ENCODE assay signal across 20 cellular contexts in the genomic region with DNA sequence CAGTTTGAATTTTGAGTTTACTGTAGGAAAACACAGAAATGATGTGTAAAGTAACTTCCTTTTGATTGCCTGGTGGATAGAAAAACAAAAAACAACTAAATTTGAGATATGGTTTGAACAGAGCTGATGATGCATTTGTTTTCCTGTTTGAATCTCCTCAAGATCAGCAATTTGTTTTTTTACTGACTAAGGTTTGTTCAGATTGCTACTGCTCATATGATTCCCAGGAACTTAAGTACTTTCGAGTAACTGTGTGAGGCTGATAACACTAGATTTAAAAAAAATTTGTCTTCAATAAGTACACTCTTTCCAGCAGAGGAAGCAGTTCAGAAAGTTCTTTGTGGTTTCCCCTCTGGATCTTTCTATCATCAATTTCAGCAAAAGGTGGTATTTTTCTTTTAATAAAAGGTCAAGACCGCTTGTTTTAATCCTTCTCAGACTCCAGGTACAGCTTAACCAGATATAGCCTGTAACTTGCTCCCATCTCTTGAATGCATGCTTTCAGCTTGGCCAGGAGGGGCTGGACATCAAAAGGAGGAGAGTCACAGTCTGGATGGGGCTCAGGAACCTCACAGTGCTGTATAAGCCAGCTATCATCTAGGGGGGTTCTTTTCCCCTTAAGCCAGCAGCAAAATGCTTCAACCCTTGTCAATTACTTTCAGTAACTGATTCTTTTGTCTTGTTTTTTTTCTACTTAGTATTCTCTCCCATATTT. TPM values are rescaled to one million over a fixed set of nuclear protein-coding genes. Genes with fewer than 3 reads are reported as not detected.
"Had no signal": no experiment of that assay in that cellular context is flagged by ENCODE, and none has a peak within 500 bp of the region (broad histone marks: within the 10 kb centered on the region; RNA-seq: fewer than 3 reads in every experiment).

No MANE protein-coding gene starts in this region.

- H3K4me1 ChIP-seq: ascending aorta, breast epithelium, gastroesophageal sphincter, prostate gland, stomach, testis had no signal

- ATAC-seq: activated T-helper 17 cell treated with anti-CD3 and anti-CD28 coated beads, Interleukin-2, amount 50 U/mL, for 72 hours; gastroesophageal sphincter; left colon; natural killer cell treated with Interleukin-12 subunit alpha and Interleukin-12 subunit beta and Interleukin-15 and Interleukin-18, amount 100 ng/mL, for 72 hours; right cardiac atrium had no signal

- DNase-seq: activated CD4-positive, alpha-beta T cell treated with anti-CD3 and anti-CD28 coated beads for 1 hour; activated CD4-positive, alpha-beta T cell treated with anti-CD3 and anti-CD28 coated beads, Interleukin-2, amount 50 U/mL, for 48 hours; activated naive CD4-positive, alpha-beta T cell treated with anti-CD3 and anti-CD28 coated beads for 36 hours; dorsolateral prefrontal cortex; heart right ventricle; left colon; right cardiac atrium; stomach; T-helper 2 cell; testis had no signal

- H3K27me3 ChIP-seq: ascending aorta, breast epithelium, gastroesophageal sphincter, heart right ventricle, stomach, testis had no signal

- H3K9me3 ChIP-seq: prostate gland, testis had no signal

- FAIRE-seq: TTC549 had no signal

- H3K27ac ChIP-seq: ascending aorta, breast epithelium, gastroesophageal sphincter, prostate gland, stomach, testis had no signal

- H3K36me3 ChIP-seq: ascending aorta, breast epithelium, gastroesophageal sphincter, heart right ventricle, prostate gland, stomach had no signal

- H3K4me3 ChIP-seq: ascending aorta, breast epithelium, dorsolateral prefrontal cortex, gastroesophageal sphincter, heart right ventricle, prostate gland, stomach, testis had no signal

RNA-seq across cellular contexts. Expression of a gene that starts 12.3 kb away (rescaled TPM):
- total RNA-seq: activated naive CD4-positive, alpha-beta T cell treated with anti-CD3 and anti-CD28 coated beads for 36 hours; activated T-helper 17 cell treated with anti-CD3 and anti-CD28 coated beads, Interleukin-2, amount 50 U/mL, for 72 hours; ascending aorta; cerebellum; dorsolateral prefrontal cortex; gastroesophageal sphincter; left colon; natural killer cell treated with Interleukin-12 subunit alpha and Interleukin-12 subunit beta and Interleukin-15 and Interleukin-18, amount 100 ng/mL, for 72 hours; right cardiac atrium; stomach; ureter had no signal
- polyA plus RNA-seq: esophagus, right cardiac atrium, stomach had no signal

RNA-seq across cellular contexts. Expression of a gene that starts 34.3 kb away (rescaled TPM):
- total RNA-seq: activated naive CD4-positive, alpha-beta T cell treated with anti-CD3 and anti-CD28 coated beads for 36 hours; activated T-helper 17 cell treated with anti-CD3 and anti-CD28 coated beads, Interleukin-2, amount 50 U/mL, for 72 hours; natural killer cell treated with Interleukin-12 subunit alpha and Interleukin-12 subunit beta and Interleukin-15 and Interleukin-18, amount 100 ng/mL, for 72 hours had no signal
